In genomic region chr15:78671626-78672211, GRCh38 we compare ENCODE assay signal across 19 cellular contexts. TPM values are rescaled to one million over a fixed set of nuclear protein-coding genes. Genes with fewer than 3 reads are reported as not detected.
DNase-seq lines count a peak whose midpoint lies in the region; ATAC-seq, FAIRE-seq and TF ChIP-seq lines count a peak whose summit lies in the region.
"Had no signal": no experiment of that assay in that cellular context is flagged by ENCODE, and none has a peak within 500 bp of the region (broad histone marks: within the 10 kb centered on the region; RNA-seq: fewer than 3 reads in every experiment).

No MANE protein-coding gene starts in this region.

- ATAC-seq in PC-3 (no peak), GM18505 (IDR thresholded peaks at IDR 0.05; ENCODE audit: unreplicated experiment) (no peak), GM18868 (IDR thresholded peaks at IDR 0.05; ENCODE audit: unreplicated experiment) (no peak)
- ATAC-seq: A549; activated CD8-positive, alpha-beta memory T cell treated with anti-CD3 and anti-CD28 coated beads, Interleukin-2, amount 10 ng/mL, durations not matched to agents 7 days and 5 days; activated naive CD8-positive, alpha-beta T cell treated with anti-CD3 and anti-CD28 coated beads, Interleukin-2, amount 50 U/mL, for 24 hours; HepG2; natural killer cell had no signal

- no peaks in the 10 kb centered on the region for H3F3A ChIP-seq in PC-3 (ENCODE audit: low read length, unreplicated experiment)
- H3F3A ChIP-seq in MM.1S (ENCODE audit: insufficient read depth, low read length): no peaks in the 10 kb centered on the region

- no peak overlapping the region for H3K27ac ChIP-seq in A673 (ENCODE audit: low read depth, low read length, poor library complexity, severe bottlenecking)
- no peak overlapping the region for H3K27ac ChIP-seq in PC-3 (ENCODE audit: low read length)
- H3K27ac ChIP-seq in MM.1S (ENCODE audit: low read length): no peak overlapping the region
- H3K27ac ChIP-seq: transverse colon had no signal

- intact Hi-C loops in A673 (cut with micrococcal nuclease; ENCODE audit: unreplicated experiment) (no loop called here), PC-3 (cut with micrococcal nuclease) (no loop called here)

- H3K4me3 ChIP-seq in A673 (ENCODE audit: low read depth, low read length, poor library complexity, severe bottlenecking) (no peak overlapping the region), PC-3 (ENCODE audit: low read length) (no peak overlapping the region), MM.1S (ENCODE audit: low read length) (no peak overlapping the region)
- H3K4me3 ChIP-seq: A549, transverse colon had no signal

- H3K79me2 ChIP-seq in PC-3 (ENCODE audit: low read length): no peaks in the 10 kb centered on the region
- no peaks in the 10 kb centered on the region for H3K79me2 ChIP-seq in MM.1S (ENCODE audit: low read length)

- TF ChIP-seq POLR2A in GM18505 (IDR thresholded peaks at IDR 0.05; ENCODE audit: borderline replicate concordance, extremely low read depth, insufficient read depth, insufficient read length): no peak

- TF ChIP-seq CTCF in A673 (conservative IDR thresholded peaks at IDR 0.05; ENCODE audit: low read depth, low read length): no peak
- no peak for TF ChIP-seq CTCF in PC-3 (conservative IDR thresholded peaks at IDR 0.05; ENCODE audit: low read depth, low read length)
- TF ChIP-seq CTCF in MM.1S (IDR thresholded peaks at IDR 0.05; ENCODE audit: low read length): no peak

- H3K27me3 ChIP-seq in A673 (replicated peaks; ENCODE audit: insufficient read depth, low read depth, low read length, poor library complexity) (peaks cover 90% of the 10 kb centered on the region), PC-3 (ENCODE audit: low read length) (no peaks in the 10 kb centered on the region), MM.1S (replicated peaks; ENCODE audit: insufficient read depth, low read length) (no peaks in the 10 kb centered on the region)
- H3K27me3 ChIP-seq: transverse colon had no signal

- POLR2A ChIA-PET in A673 (lab: Charles Lee; ENCODE audit: low non-redundant PET) (interaction anchor here (0.6 kb wide), 1 partner anchor 18 kb away, joined by 3 read pairs; no protein-coding TSS in a partner anchor), PC-3 (lab: Charles Lee; ENCODE audit: unreplicated experiment) (no interaction called here)

- H3K9ac ChIP-seq in PC-3 (ENCODE audit: low read length): no peak overlapping the region
- H3K9ac ChIP-seq in MM.1S (ENCODE audit: low read length): no peak overlapping the region

- H3K4me1 ChIP-seq in A673 (ENCODE audit: insufficient read depth, low read length, poor library complexity, severe bottlenecking) (peaks cover 20% of the 10 kb centered on the region), PC-3 (ENCODE audit: insufficient read depth, low read length) (no peaks in the 10 kb centered on the region), MM.1S (ENCODE audit: low read length) (no peaks in the 10 kb centered on the region)
- H3K4me1 ChIP-seq: transverse colon had no signal

- H2AFZ ChIP-seq in PC-3 (ENCODE audit: low read length): peak overlapping the region; percentile 38; the same call in 1 of the 2 replicates
- no peak overlapping the region for H2AFZ ChIP-seq in MM.1S (ENCODE audit: low read length)

- CTCF ChIA-PET in A673 (lab: Charles Lee) (no interaction called here), PC-3 (lab: Charles Lee) (interaction anchor here (0.6 kb wide), 1 partner anchor 132 kb away, joined by 4 read pairs; no protein-coding TSS in a partner anchor)

- H3K36me3 ChIP-seq in A673 (ENCODE audit: insufficient read depth, low read length, poor library complexity, severe bottlenecking) (no peaks in the 10 kb centered on the region), PC-3 (ENCODE audit: low read depth, low read length) (no peaks in the 10 kb centered on the region), MM.1S (replicated peaks; ENCODE audit: insufficient read depth, low read length) (no peaks in the 10 kb centered on the region)
- H3K36me3 ChIP-seq: transverse colon had no signal

- H4K20me1 ChIP-seq in PC-3 (ENCODE audit: low read length): no peaks in the 10 kb centered on the region
- no peaks in the 10 kb centered on the region for H4K20me1 ChIP-seq in MM.1S (ENCODE audit: insufficient read depth, low read length)

- H3K9me3 ChIP-seq in A673 (ENCODE audit: low read depth, low read length, poor library complexity, severe bottlenecking): no peaks in the 10 kb centered on the region
- no peaks in the 10 kb centered on the region for H3K9me3 ChIP-seq in PC-3 (ENCODE audit: low read length)
- H3K9me3 ChIP-seq in MM.1S (replicated peaks; ENCODE audit: insufficient read depth, low read length): no peaks in the 10 kb centered on the region
- H3K9me3 ChIP-seq: A549, transverse colon had no signal

- peak; percentile 17 for FAIRE-seq in islet of Langerhans (lab: Jason Lieb, UNC)
- FAIRE-seq: colon, HepG2, TTC549 had no signal

- H3K4me2 ChIP-seq in PC-3 (ENCODE audit: low read length): no peak overlapping the region
- no peak overlapping the region for H3K4me2 ChIP-seq in MM.1S (ENCODE audit: low read depth, low read length)
- H3K4me2 ChIP-seq: A549 had no signal

- H3K9me2 ChIP-seq in PC-3 (replicated peaks; ENCODE audit: low read length) (no peaks in the 10 kb centered on the region), MM.1S (replicated peaks; ENCODE audit: insufficient read depth, low read length) (no peaks in the 10 kb centered on the region)

- DNase-seq in A673 (ENCODE audit: low spot score) (peak; percentile 93), NCI-H1417 (lab: John Stamatoyannopoulos, UW) (peak in 2 of 3 experiments; percentile 89 to 98), PC-3 (no peak), MM.1S (no peak)
- no peak for DNase-seq in activated effector memory CD4-positive, alpha-beta T cell treated with anti-CD3 and anti-CD28 coated beads, Interleukin-2, amount 50 U/mL, for 16 hours
- DNase-seq: activated CD8-positive, alpha-beta memory T cell treated with anti-CD3 and anti-CD28 coated beads, Interleukin-2, amount 10 ng/mL, durations not matched to agents 7 days and 5 days; activated naive CD8-positive, alpha-beta T cell treated with anti-CD3 and anti-CD28 coated beads, Interleukin-2, amount 50 U/mL, for 24 hours; DND-41; HFFc6; natural killer cell; NCI-H226; transverse colon had no signal

- BruUV-seq in A673 (replicated peaks; lab: Mats Ljungman, UMichigan): no TSS peak
- no TSS peak for BruUV-seq in PC-3 (replicated peaks; lab: Mats Ljungman, UMichigan)

RNA-seq across cellular contexts. Expression of gene CHRNB4, which starts 30.7 kb away (rescaled TPM):
- total RNA-seq in A673 (2021): not detected in 2 replicates
- not detected in 2 replicates for total RNA-seq in PC-3 (2014; rRNA removed)
- total RNA-seq: activated CD8-positive, alpha-beta memory T cell treated with anti-CD3 and anti-CD28 coated beads, Interleukin-2, amount 10 ng/mL, durations not matched to agents 7 days and 5 days; HepG2; HFFc6; natural killer cell had no signal

RNA-seq across cellular contexts. Expression of gene CHRNA3, which starts 50.9 kb away (rescaled TPM):
- total RNA-seq in A673 (2021) (not detected in 2 replicates), PC-3 (2014; rRNA removed) (not detected in 2 replicates)
- total RNA-seq: activated CD8-positive, alpha-beta memory T cell treated with anti-CD3 and anti-CD28 coated beads, Interleukin-2, amount 10 ng/mL, durations not matched to agents 7 days and 5 days; HepG2; HFFc6; natural killer cell had no signal

Comparison
In these comparisons a context has a peak if more than half of its experiments do, and no peak if none do; other contexts are left out.
1. DNase-seq: peak in A673 (single experiment) and NCI-H1417 (2 of 3); none in PC-3 (single experiment), activated effector memory CD4-positive, alpha-beta T cell treated with anti-CD3 and anti-CD28 coated beads, Interleukin-2, amount 50 U/mL, for 16 hours (single experiment) and MM.1S (single experiment).